ENCODE assay signal across 18 cellular contexts in the genomic region with DNA sequence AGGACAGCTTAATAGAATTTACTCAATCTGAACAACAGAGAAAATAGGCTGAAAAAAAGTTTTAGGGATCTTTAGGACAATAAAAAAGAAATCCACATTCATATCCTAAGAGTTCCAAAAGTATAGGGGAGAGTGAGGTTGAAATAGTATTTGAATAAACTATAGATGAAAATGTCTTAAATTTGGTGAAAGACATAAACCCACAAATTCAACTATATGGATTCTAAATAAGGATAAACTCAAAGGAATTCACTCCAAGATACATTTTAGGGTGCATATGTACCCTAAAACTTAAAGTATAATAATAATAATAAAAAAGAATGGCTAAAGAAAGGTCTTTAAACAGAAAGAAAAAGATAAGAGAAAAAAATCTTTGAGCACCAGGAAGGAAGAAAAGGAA.
"Had no signal": no experiment of that assay in that cellular context is flagged by ENCODE, and none has a peak within 500 bp of the region (broad histone marks: within the 10 kb centered on the region; RNA-seq: fewer than 3 reads in every experiment).

No MANE protein-coding gene starts in this region.

- H3K4me1 ChIP-seq: neural progenitor cell, pancreas, parathyroid adenoma, prostate gland, psoas muscle, right atrium auricular region, right lobe of liver, sigmoid colon, spleen had no signal

- H3K4me3 ChIP-seq: neural progenitor cell, ovary, pancreas, prostate gland, psoas muscle, right atrium auricular region, right lobe of liver, sigmoid colon, skin epidermis, smooth muscle cell, spleen had no signal

- H3K27ac ChIP-seq: neural progenitor cell, neutrophil, ovary, pancreas, parathyroid adenoma, prostate gland, psoas muscle, right atrium auricular region, right lobe of liver, sigmoid colon, skin epidermis, spleen had no signal

- ATAC-seq: naive thymus-derived CD8-positive, alpha-beta T cell; natural killer cell; natural killer cell treated with Interleukin-12 subunit alpha and Interleukin-12 subunit beta and Interleukin-15 and Interleukin-18, amount 100 ng/mL, for 72 hours; pancreas; psoas muscle; right cardiac atrium; right lobe of liver; sciatic nerve had no signal

- H3K9me3 ChIP-seq: neutrophil, ovary, pancreas, prostate gland, psoas muscle, right atrium auricular region, right lobe of liver, sigmoid colon had no signal

- H3K36me3 ChIP-seq: neural progenitor cell, neutrophil, ovary, pancreas, prostate gland, right atrium auricular region, right lobe of liver, sigmoid colon, spleen had no signal
